In genomic region chr17:40515011-40515410, GRCh38 we compare ENCODE assay signal across 19 cellular contexts. TPM values are rescaled to one million over a fixed set of nuclear protein-coding genes. Genes with fewer than 3 reads are reported as not detected.
DNase-seq lines count a peak whose midpoint lies in the region; ATAC-seq and TF ChIP-seq lines count a peak whose summit lies in the region.
"Had no signal": no experiment of that assay in that cellular context is flagged by ENCODE, and none has a peak within 500 bp of the region (broad histone marks: within the 10 kb centered on the region; RNA-seq: fewer than 3 reads in every experiment).

No MANE protein-coding gene starts in this region.

- WGBS in thymus, result 88% methylated on average over 4 of the region's 4 CpGs

- H3K4me3 Mint-ChIP-seq in activated naive CD8-positive, alpha-beta T cell treated with anti-CD3 and anti-CD28 coated beads, Interleukin-2, amount 10 ng/mL, durations not matched to agents 7 days and 5 days, result peak overlapping the region; percentile 78
- no peak overlapping the region for H3K4me3 Mint-ChIP-seq in activated naive CD8-positive, alpha-beta T cell treated with anti-CD3 and anti-CD28 coated beads, Interleukin-2, amount 50 U/mL, for 24 hours
- no peak overlapping the region for H3K4me3 Mint-ChIP-seq in osteocyte (ENCODE audit: unreplicated experiment)

- H3K27me3 ChIP-seq in RWPE2 (ENCODE audit: insufficient read depth, poor library complexity, severe bottlenecking) (no peaks in the 10 kb centered on the region), thymus (ENCODE audit: control insufficient read depth, insufficient read depth) (no peaks in the 10 kb centered on the region)
- H3K27me3 ChIP-seq: transverse colon had no signal

- peak overlapping the region; percentile 91 for H3K27ac Mint-ChIP-seq in activated naive CD8-positive, alpha-beta T cell treated with anti-CD3 and anti-CD28 coated beads, Interleukin-2, amount 10 ng/mL, durations not matched to agents 7 days and 5 days
- no peak overlapping the region for H3K27ac Mint-ChIP-seq in activated naive CD8-positive, alpha-beta T cell treated with anti-CD3 and anti-CD28 coated beads, Interleukin-2, amount 50 U/mL, for 24 hours
- no peak overlapping the region for H3K27ac Mint-ChIP-seq in osteocyte (ENCODE audit: unreplicated experiment)

- H3K4me1 Mint-ChIP-seq in activated naive CD8-positive, alpha-beta T cell treated with anti-CD3 and anti-CD28 coated beads, Interleukin-2, amount 10 ng/mL, durations not matched to agents 7 days and 5 days, result peaks cover 53% of the 10 kb centered on the region
- H3K4me1 Mint-ChIP-seq in activated naive CD8-positive, alpha-beta T cell treated with anti-CD3 and anti-CD28 coated beads, Interleukin-2, amount 50 U/mL, for 24 hours, result peaks cover 53% of the 10 kb centered on the region
- H3K4me1 Mint-ChIP-seq in osteocyte (ENCODE audit: unreplicated experiment), result peaks cover 79% of the 10 kb centered on the region

- ATAC-seq in activated naive CD8-positive, alpha-beta T cell treated with anti-CD3 and anti-CD28 coated beads, Interleukin-2, amount 10 ng/mL, durations not matched to agents 7 days and 5 days (ENCODE audit: low read depth), result no peak
- no peak for ATAC-seq in activated naive CD8-positive, alpha-beta T cell treated with anti-CD3 and anti-CD28 coated beads, Interleukin-2, amount 50 U/mL, for 24 hours
- ATAC-seq in RWPE2 (ENCODE audit: low read depth) (no peak), GM21381 (IDR thresholded peaks at IDR 0.05; ENCODE audit: unreplicated experiment) (no peak)
- ATAC-seq: sciatic nerve had no signal

- H3K9me3 Mint-ChIP-seq in activated naive CD8-positive, alpha-beta T cell treated with anti-CD3 and anti-CD28 coated beads, Interleukin-2, amount 10 ng/mL, durations not matched to agents 7 days and 5 days, result peaks cover 3% of the 10 kb centered on the region
- H3K9me3 Mint-ChIP-seq in activated naive CD8-positive, alpha-beta T cell treated with anti-CD3 and anti-CD28 coated beads, Interleukin-2, amount 50 U/mL, for 24 hours, result no peaks in the 10 kb centered on the region
- H3K9me3 Mint-ChIP-seq in osteocyte (ENCODE audit: unreplicated experiment), result no peaks in the 10 kb centered on the region

- no peak for TF ChIP-seq CTCF in RWPE2 (IDR thresholded peaks at IDR 0.05; ENCODE audit: poor library complexity, severe bottlenecking)
- no peak for TF ChIP-seq CTCF in osteocyte (IDR thresholded peaks at IDR 0.05)

- H3K4me1 ChIP-seq in RWPE2 (ENCODE audit: insufficient read depth, poor library complexity, severe bottlenecking), result peaks cover 66% of the 10 kb centered on the region
- H3K4me1 ChIP-seq in thymus (ENCODE audit: control insufficient read depth, insufficient read depth, low read length), result peaks cover 31% of the 10 kb centered on the region

- H3K9me3 ChIP-seq in RWPE2 (ENCODE audit: severe bottlenecking) (no peaks in the 10 kb centered on the region), thymus (ENCODE audit: control insufficient read depth) (no peaks in the 10 kb centered on the region)
- H3K9me3 ChIP-seq: heart right ventricle, transverse colon had no signal

- H3K27ac ChIP-seq in RWPE2 (ENCODE audit: poor library complexity, severe bottlenecking) (peak overlapping the region; percentile 100), epithelial cell of prostate (peak overlapping the region; percentile 99), thymus (ENCODE audit: low read depth) (peak overlapping the region; percentile 46)
- H3K27ac ChIP-seq: transverse colon had no signal

- peaks cover 21% of the 10 kb centered on the region for H3K36me3 Mint-ChIP-seq in activated naive CD8-positive, alpha-beta T cell treated with anti-CD3 and anti-CD28 coated beads, Interleukin-2, amount 10 ng/mL, durations not matched to agents 7 days and 5 days
- peaks cover 4% of the 10 kb centered on the region for H3K36me3 Mint-ChIP-seq in activated naive CD8-positive, alpha-beta T cell treated with anti-CD3 and anti-CD28 coated beads, Interleukin-2, amount 50 U/mL, for 24 hours (ENCODE audit: low read depth)
- no peaks in the 10 kb centered on the region for H3K36me3 Mint-ChIP-seq in osteocyte (ENCODE audit: unreplicated experiment)

- no peaks in the 10 kb centered on the region for H3K36me3 ChIP-seq in RWPE2 (ENCODE audit: low read depth)
- no peaks in the 10 kb centered on the region for H3K36me3 ChIP-seq in thymus (ENCODE audit: control insufficient read depth, insufficient read depth)
- H3K36me3 ChIP-seq: heart right ventricle, transverse colon had no signal

- peaks cover 2% of the 10 kb centered on the region for H3K27me3 Mint-ChIP-seq in activated naive CD8-positive, alpha-beta T cell treated with anti-CD3 and anti-CD28 coated beads, Interleukin-2, amount 10 ng/mL, durations not matched to agents 7 days and 5 days
- H3K27me3 Mint-ChIP-seq in activated naive CD8-positive, alpha-beta T cell treated with anti-CD3 and anti-CD28 coated beads, Interleukin-2, amount 50 U/mL, for 24 hours, result peaks cover 8% of the 10 kb centered on the region
- H3K27me3 Mint-ChIP-seq in osteocyte (ENCODE audit: unreplicated experiment), result no peaks in the 10 kb centered on the region

- H3K4me3 ChIP-seq in RWPE2 (ENCODE audit: severe bottlenecking) (no peak overlapping the region), thymus (ENCODE audit: low read length) (no peak overlapping the region)
- H3K4me3 ChIP-seq: heart right ventricle, transverse colon had no signal

- POLR2A ChIA-PET in activated naive CD8-positive, alpha-beta T cell treated with anti-CD3 and anti-CD28 coated beads, Interleukin-2, amount 10 ng/mL, durations not matched to agents 7 days and 5 days (lab: Charles Lee), result interaction anchor here (0.6 to 1.7 kb wide), 2 partner anchors 34 to 291 kb away, joined by 4 to 6 read pairs; no protein-coding TSS in a partner anchor

- DNase-seq in activated naive CD8-positive, alpha-beta T cell treated with anti-CD3 and anti-CD28 coated beads, Interleukin-2, amount 10 ng/mL, durations not matched to agents 7 days and 5 days, result no peak
- DNase-seq in activated naive CD8-positive, alpha-beta T cell treated with anti-CD3 and anti-CD28 coated beads, Interleukin-2, amount 50 U/mL, for 24 hours, result no peak
- DNase-seq in RWPE2 (ENCODE audit: low spot score) (peak; percentile 13), epithelial cell of prostate (ENCODE audit: low read depth, low spot score) (no peak), osteocyte (ENCODE audit: extremely low spot score, unreplicated experiment) (no peak)
- no peak for DNase-seq in activated CD4-positive, CD25-positive, alpha-beta regulatory T cell treated with anti-CD3 and anti-CD28 coated beads, Interleukin-2, amount 50 U/mL, for 72 hours
- DNase-seq: heart right ventricle, NCI-H1105, NCI-H2107, NCI-H524, transverse colon had no signal

RNA-seq across cellular contexts. Expression of gene TNS4, which starts 13.6 kb away (rescaled TPM):
- 1 to 10 TPM; 9.0 to 9.7 TPM for total RNA-seq in activated naive CD8-positive, alpha-beta T cell treated with anti-CD3 and anti-CD28 coated beads, Interleukin-2, amount 10 ng/mL, durations not matched to agents 7 days and 5 days
- 24.8 TPM for polyA plus RNA-seq in thymus
- total RNA-seq in osteocyte, result 0.21 and 0.73 TPM in 2 replicates
- total RNA-seq: astrocyte, LHCN-M2, Right ventricle myocardium inferior had no signal
- polyA plus RNA-seq: liver had no signal

RNA-seq across cellular contexts. Expression of gene CCR7, which starts 50.3 kb away (rescaled TPM):
- 100 to 1,000 TPM; 231 to 238 TPM for total RNA-seq in activated naive CD8-positive, alpha-beta T cell treated with anti-CD3 and anti-CD28 coated beads, Interleukin-2, amount 10 ng/mL, durations not matched to agents 7 days and 5 days
- polyA plus RNA-seq in thymus, result 102 TPM
- 0.21 TPM in 1 of 2 replicates, not detected in the other for total RNA-seq in osteocyte
- total RNA-seq: astrocyte, LHCN-M2, osteoblast, Right ventricle myocardium inferior had no signal

Comparison
In these comparisons a context has a peak if more than half of its experiments do, and no peak if none do; other contexts are left out.
1. H3K27ac ChIP-seq: peak in every context shown above with its lines; median percentile 100 in RWPE2; 99 in epithelial cell of prostate; 46 in thymus.
2. RNA of gene CCR7, which starts 50.3 kb away (total RNA-seq): 231 to 238 TPM in activated naive CD8-positive, alpha-beta T cell treated with anti-CD3 and anti-CD28 coated beads, Interleukin-2, amount 10 ng/mL, durations not matched to agents 7 days and 5 days; 0.21 TPM in osteocyte; every median in the first group is over 100 times any median in the second.